7 cellular contexts compared by ENCODE assay signal in genomic region chr2:73669976-73670375, GRCh38. TPM values are rescaled to one million over a fixed set of nuclear protein-coding genes. Genes with fewer than 3 reads are reported as not detected.
"Had no signal": no experiment of that assay in that cellular context is flagged by ENCODE, and none has a peak within 500 bp of the region (broad histone marks: within the 10 kb centered on the region; RNA-seq: fewer than 3 reads in every experiment).

No MANE protein-coding gene starts in this region.

RNA-seq across cellular contexts. Expression of gene NAT8, which starts 27.8 kb away (rescaled TPM):
- polyA plus RNA-seq: esophagus, fibroblast of lung, foreskin keratinocyte, heart left ventricle, immature natural killer cell, lung, mammary epithelial cell had no signal
